Comparison of ENCODE assay signal across 9 cellular contexts in genomic region chr21:34243562-34243961, GRCh38.
DNase-seq lines count a peak whose midpoint lies in the region; ATAC-seq, FAIRE-seq and TF ChIP-seq lines count a peak whose summit lies in the region.
"Had no signal": no experiment of that assay in that cellular context is flagged by ENCODE, and none has a peak within 500 bp of the region (broad histone marks: within the 10 kb centered on the region; RNA-seq: fewer than 3 reads in every experiment).

No MANE protein-coding gene starts in this region.

- CTCF ChIA-PET in activated CD4-positive, alpha-beta memory T cell treated with anti-CD3 and anti-CD28 coated beads for 36 hours (lab: Charles Lee) = interaction anchor here (0.7 to 4.3 kb wide), 5 partner anchors 104 to 584 kb away, joined by 3 to 22 read pairs (median 3); no protein-coding TSS in a partner anchor

- no peaks in the 10 kb centered on the region for H3K36me3 ChIP-seq in kidney (ENCODE audit: control insufficient read depth in 1 of 2, insufficient read depth in 2 of 2, low read length in 2 of 2)

- peaks cover 0 to 4% of the 10 kb centered on the region in 2 donors for H3K9me3 ChIP-seq in kidney (ENCODE audit: control insufficient read depth in 1 of 2, low read length in 2 of 2)

- no peak overlapping the region for H3K4me3 Mint-ChIP-seq in activated CD4-positive, alpha-beta memory T cell treated with anti-CD3 and anti-CD28 coated beads for 36 hours
- H3K4me3 Mint-ChIP-seq: naive B cell had no signal

- no peaks in the 10 kb centered on the region for H3K4me1 ChIP-seq in kidney (ENCODE audit: control insufficient read depth in 1 of 2, insufficient read depth in 1 of 2, low read depth in 1 of 2, low read length in 2 of 2)

- intact Hi-C loops in activated CD4-positive, alpha-beta memory T cell treated with anti-CD3 and anti-CD28 coated beads for 36 hours (cut with micrococcal nuclease) = loop anchor here (2.0 kb wide), 1 partner anchor 319 kb away; no protein-coding TSS in a partner anchor
- intact Hi-C loops in kidney (cut with DNase I) (no loop called here), posterior vena cava (cut with DNase I) (loop anchor here in 1 of 2 donors (5.0 kb wide), 1 partner anchor 1936 kb away; no protein-coding TSS in a partner anchor)

- peaks cover 7% of the 10 kb centered on the region for H3K9me3 Mint-ChIP-seq in activated CD4-positive, alpha-beta memory T cell treated with anti-CD3 and anti-CD28 coated beads for 36 hours

- H3K4me1 Mint-ChIP-seq in activated CD4-positive, alpha-beta memory T cell treated with anti-CD3 and anti-CD28 coated beads for 36 hours (ENCODE audit: low read depth) = no peaks in the 10 kb centered on the region
- H3K4me1 Mint-ChIP-seq: naive B cell had no signal

- DNase-seq in GM10266 (ENCODE audit: extremely low spot score) = peak; percentile 18
- DNase-seq in LoVo (ENCODE audit: low spot score) = peak; percentile 13
- peak; percentile 47 for DNase-seq in activated CD4-positive, alpha-beta memory T cell treated with anti-CD3 and anti-CD28 coated beads for 36 hours
- DNase-seq in kidney = no peak
- no peak for DNase-seq in posterior vena cava (ENCODE audit: low spot score)
- no peak for DNase-seq in NCI-H187 (lab: John Stamatoyannopoulos, UW)
- no peak for DNase-seq in coronary artery (ENCODE audit: low spot score)
- DNase-seq: naive B cell had no signal

- ATAC-seq in HG02678 (IDR thresholded peaks at IDR 0.05; ENCODE audit: unreplicated experiment) = no peak

- H3K4me3 ChIP-seq in kidney (ENCODE audit: low read length in 2 of 2) = no peak overlapping the region
- H3K4me3 ChIP-seq in coronary artery = no peak overlapping the region

- no peaks in the 10 kb centered on the region for H3K36me3 Mint-ChIP-seq in activated CD4-positive, alpha-beta memory T cell treated with anti-CD3 and anti-CD28 coated beads for 36 hours
- H3K36me3 Mint-ChIP-seq: naive B cell had no signal

- no peak for FAIRE-seq in kidney (lab: Jason Lieb, UNC)

- no peak overlapping the region for H3K27ac ChIP-seq in kidney (ENCODE audit: low read depth in 2 of 2, low read length in 2 of 2)
- no peak overlapping the region for H3K27ac ChIP-seq in coronary artery

- H3K9ac ChIP-seq in kidney (ENCODE audit: low read length in 2 of 2) = no peak overlapping the region

- H3K27ac Mint-ChIP-seq in activated CD4-positive, alpha-beta memory T cell treated with anti-CD3 and anti-CD28 coated beads for 36 hours = no peak overlapping the region

- no peaks in the 10 kb centered on the region for H3K27me3 Mint-ChIP-seq in activated CD4-positive, alpha-beta memory T cell treated with anti-CD3 and anti-CD28 coated beads for 36 hours

- POLR2A ChIA-PET in activated CD4-positive, alpha-beta memory T cell treated with anti-CD3 and anti-CD28 coated beads for 36 hours (lab: Charles Lee) = no interaction called here

- TF ChIP-seq CTCF in GM10266 (IDR thresholded peaks at IDR 0.05; ENCODE audit: control insufficient read depth, insufficient read depth, low read depth, missing control alignments) (peak; percentile 32), kidney (IDR thresholded peaks at IDR 0.05; ENCODE audit: borderline replicate concordance, extremely low read depth, insufficient read depth) (peak; percentile 59), coronary artery (IDR thresholded peaks at IDR 0.05) (no peak)

Comparison
In these comparisons a context has a peak if more than half of its experiments do, and no peak if none do; other contexts are left out.
1. DNase-seq: peak in GM10266 (single experiment), LoVo (single experiment) and activated CD4-positive, alpha-beta memory T cell treated with anti-CD3 and anti-CD28 coated beads for 36 hours (single experiment); none in kidney (single experiment), posterior vena cava (single experiment), NCI-H187 (0 of 2) and coronary artery (single experiment).